In genomic region chr15:64634576-64635485, GRCh38 we compare ENCODE assay signal across 1 cellular context.
TF ChIP-seq lines count a peak whose summit lies in the region.

No MANE protein-coding gene starts in this region.

TF ChIP-seq in IMR-90, 13 proteins besides CTCF, POLR2A, EP300 and RAD21 (continued from another document):
- TF ChIP-seq MAFK (IDR thresholded peaks at IDR 0.05; ENCODE audit: low read depth, low read length), result no peak
- no peak for TF ChIP-seq MXI1 (IDR thresholded peaks at IDR 0.05; ENCODE audit: borderline replicate concordance, low read depth, low read length)
- TF ChIP-seq NFE2L2 (IDR thresholded peaks at IDR 0.05; ENCODE audit: low read depth, low read length), result no peak
- TF ChIP-seq SMC3 (IDR thresholded peaks at IDR 0.05; ENCODE audit: low read depth, low read length), result no peak
